25 cellular contexts compared by ENCODE assay signal in the genomic region with DNA sequence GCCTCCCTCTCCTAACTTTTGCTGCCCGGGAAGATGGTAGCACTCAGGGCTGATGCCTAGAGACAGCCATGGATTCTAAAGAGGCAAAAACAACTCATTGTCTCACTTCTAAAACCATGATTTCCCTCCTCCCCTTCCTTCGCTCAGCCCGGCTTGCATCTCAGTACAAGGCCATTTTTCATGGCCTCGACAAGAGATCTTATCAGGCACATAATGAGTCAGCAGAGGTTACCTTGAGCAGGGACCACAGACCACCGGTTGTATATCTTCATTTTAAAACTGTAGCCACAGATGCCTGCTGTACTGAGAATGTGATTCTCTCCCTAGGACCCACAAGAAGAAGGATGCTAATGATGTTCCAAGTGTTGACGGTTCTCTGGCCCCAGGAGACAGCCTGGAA.
"Had no signal": no experiment of that assay in that cellular context is flagged by ENCODE, and none has a peak within 500 bp of the region (broad histone marks: within the 10 kb centered on the region; RNA-seq: fewer than 3 reads in every experiment).

No MANE protein-coding gene starts in this region.

- H3K9me3 Mint-ChIP-seq: nephron; stimulated activated naive CD8-positive, alpha-beta T cell treated with anti-CD3 and anti-CD28 coated beads, Interleukin-15, Interleukin-2, amounts not matched to agents 100 ng/mL and 50 ng/mL, for 24 hours; type B pancreatic cell had no signal

- ATAC-seq: left colon; left lung; lower lobe of right lung; naive thymus-derived CD8-positive, alpha-beta T cell; pancreas; right cardiac atrium; sciatic nerve; stimulated activated naive B cell treated with anti-CD40 and anti-IgM and Interleukin-4, amounts not matched to agents 10 μg/mL and 1 μg/mL and 100 μg/mL, for 72 hours had no signal

- H3K27me3 Mint-ChIP-seq: stimulated activated naive B cell treated with anti-CD40 and anti-IgM and Interleukin-4, amounts not matched to agents 10 μg/mL and 1 μg/mL and 100 μg/mL, for 72 hours; stimulated activated naive CD8-positive, alpha-beta T cell treated with anti-CD3 and anti-CD28 coated beads, Interleukin-15, Interleukin-2, amounts not matched to agents 100 ng/mL and 50 ng/mL, for 24 hours had no signal

- H3K27ac Mint-ChIP-seq: nephron; stimulated activated naive B cell treated with anti-CD40 and anti-IgM and Interleukin-4, amounts not matched to agents 10 μg/mL and 1 μg/mL and 100 μg/mL, for 72 hours; stimulated activated naive CD8-positive, alpha-beta T cell treated with anti-CD3 and anti-CD28 coated beads, Interleukin-15, Interleukin-2, amounts not matched to agents 100 ng/mL and 50 ng/mL, for 24 hours; type B pancreatic cell had no signal

- H3K4me1 Mint-ChIP-seq: naive thymus-derived CD8-positive, alpha-beta T cell; nephron; stimulated activated naive B cell treated with anti-CD40 and anti-IgM and Interleukin-4, amounts not matched to agents 10 μg/mL and 1 μg/mL and 100 μg/mL, for 72 hours had no signal

- DNase-seq: hippocampal formation; kidney; left colon; left lung; lower lobe of right lung; mammary epithelial cell; mesenchymal stem cell; midbrain; naive thymus-derived CD8-positive, alpha-beta T cell; nucleus accumbens; pancreas; retina; right cardiac atrium; stimulated activated CD4-positive, alpha-beta T cell treated with anti-CD3 and anti-CD28 coated beads, Interleukin-12 subunit alpha, Interleukin-12 subunit beta, amount 100 ng/mL, for 4 hours; stimulated activated CD4-positive, alpha-beta T cell treated with anti-CD3 and anti-CD28 coated beads, Interleukin-15, amount 100 ng/mL, for 24 hours; stimulated activated CD4-positive, alpha-beta T cell treated with anti-CD3 and anti-CD28 coated beads, Interleukin-2, amount 100 ng/mL, for 24 hours; stimulated activated CD4-positive, alpha-beta T cell treated with anti-CD3 and anti-CD28 coated beads, Interleukin-4, amount 100 ng/mL, for 1 hour; stimulated activated naive B cell treated with anti-CD40 and anti-IgM and Interleukin-4, amounts not matched to agents 10 μg/mL and 1 μg/mL and 100 μg/mL, for 72 hours; substantia nigra; uterus had no signal

- H3K4me3 Mint-ChIP-seq: naive thymus-derived CD8-positive, alpha-beta T cell; nephron; neural crest cell; stimulated activated naive B cell treated with anti-CD40 and anti-IgM and Interleukin-4, amounts not matched to agents 10 μg/mL and 1 μg/mL and 100 μg/mL, for 72 hours; stimulated activated naive CD8-positive, alpha-beta T cell treated with anti-CD3 and anti-CD28 coated beads, Interleukin-15, Interleukin-2, amounts not matched to agents 100 ng/mL and 50 ng/mL, for 24 hours; type B pancreatic cell had no signal
